In the genomic region with DNA sequence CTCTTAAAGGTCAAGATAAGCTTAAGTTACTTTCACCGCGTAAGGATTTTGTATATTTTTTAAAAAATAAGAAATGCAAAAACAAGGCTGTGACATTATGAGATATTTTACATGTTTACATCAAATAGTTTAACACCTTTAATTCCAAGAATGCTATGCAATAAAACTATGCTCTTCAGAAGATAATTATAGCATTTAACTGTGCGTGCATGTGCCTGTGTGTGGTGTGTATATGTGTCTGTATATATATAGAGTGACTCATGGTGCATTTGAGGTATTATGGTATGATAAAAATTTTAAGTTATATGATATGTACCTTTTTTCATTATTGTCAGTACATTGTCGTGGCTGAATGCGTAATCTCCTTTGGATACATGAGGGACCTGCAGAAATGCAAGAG, we compare ENCODE assay signal across 25 cellular contexts.
DNase-seq lines count a peak whose midpoint lies in the region; ATAC-seq and TF ChIP-seq lines count a peak whose summit lies in the region.
"Had no signal": no experiment of that assay in that cellular context is flagged by ENCODE, and none has a peak within 500 bp of the region (broad histone marks: within the 10 kb centered on the region; RNA-seq: fewer than 3 reads in every experiment).

No MANE protein-coding gene starts in this region.

- in situ Hi-C loops in IMR-90 (cut with MboI; ENCODE audit: low sequenced_read_pairs): loop anchor here (25.0 kb wide), 1 partner anchor 467 kb away; no protein-coding TSS in a partner anchor

- H2BK15ac ChIP-seq in IMR-90 (ENCODE audit: low read depth, low read length): no peak overlapping the region

- dilution Hi-C loops in IMR-90 (cut with HindIII; ENCODE audit: low sequenced_read_pairs, unreplicated experiment): loop anchor here (25.0 kb wide), 1 partner anchor 167 kb away; no protein-coding TSS in a partner anchor

- no peak for TF ChIP-seq POLR2A in IMR-90 (IDR thresholded peaks at IDR 0.05; ENCODE audit: low read depth, low read length)

- no peak overlapping the region for H2AK5ac ChIP-seq in IMR-90 (ENCODE audit: low read depth, low read length)

- H2BK20ac ChIP-seq in IMR-90 (ENCODE audit: low read depth, low read length): no peak overlapping the region

- no peak overlapping the region for H2AFZ ChIP-seq in IMR-90 (replicated peaks; ENCODE audit: low read length, poor library complexity)

- no peak overlapping the region for H2AK9ac ChIP-seq in IMR-90 (replicated peaks; ENCODE audit: low read depth, low read length, poor library complexity)

- peak; percentile 8 for DNase-seq in ELR (ENCODE audit: low read depth)
- DNase-seq in IMR-90: peak; percentile 25
- peak; percentile 8 to 19 for DNase-seq in foreskin keratinocyte
- no peak for DNase-seq in psoas muscle
- DNase-seq in cortex of kidney (lab: John Stamatoyannopoulos, UW): no peak
- DNase-seq in stimulated activated CD4-positive, alpha-beta T cell treated with anti-CD3 and anti-CD28 coated beads, Interleukin-4, amount 100 ng/mL, for 4 hours: no peak
- DNase-seq in activated CD4-positive, alpha-beta T cell treated with anti-CD3 and anti-CD28 coated beads for 48 hours: no peak
- DNase-seq: ACHN; CD4-positive, alpha-beta T cell; COR-L47; DMS79; H7; HFFc6; KG1; NCI-H1092; NCI-H1436; NCI-H187 treated with DMSO at 0.1 percent for 48 hours; NCI-H2107; NCI-H446 treated with DMSO at 0.1 percent for 48 hours; NCI-H526 treated with DMSO at 0.1 percent for 48 hours; RPMI8226; SHP77 treated with DMSO at 0.1 percent for 48 hours had no signal

- no peaks in the 10 kb centered on the region for H3K79me1 ChIP-seq in IMR-90 (ENCODE audit: low read depth in 1 of 2, low read length in 2 of 2)

- H3K56ac ChIP-seq in IMR-90 (ENCODE audit: extremely low read depth, insufficient read depth, low read length): no peak overlapping the region

- H3K27ac ChIP-seq in IMR-90 (ENCODE audit: insufficient read depth, low read length) (no peak overlapping the region), foreskin keratinocyte (no peak overlapping the region), psoas muscle (peak overlapping the region; percentile 95)
- H3K27ac ChIP-seq: BLaER1, HL-60 had no signal

- H4K5ac ChIP-seq in IMR-90 (ENCODE audit: low read depth, low read length): no peak overlapping the region

- H2BK120ac ChIP-seq in IMR-90 (ENCODE audit: low read depth, low read length): no peak overlapping the region

- H3K14ac ChIP-seq in IMR-90 (replicated peaks; ENCODE audit: low read depth, low read length): no peak overlapping the region

- no peak for TF ChIP-seq CTCF in IMR-90 (conservative IDR thresholded peaks at IDR 0.05; ENCODE audit: low read depth, low read length)
- no peak for TF ChIP-seq CTCF in foreskin keratinocyte (conservative IDR thresholded peaks at IDR 0.05)
- TF ChIP-seq CTCF in psoas muscle (IDR thresholded peaks at IDR 0.05): no peak

- CTCF ChIA-PET in IMR-90 (lab: Yijun Ruan, JAX): interaction anchor here (2.3 kb wide), 1 partner anchor 13 kb away, joined by 8 read pairs; no protein-coding TSS in a partner anchor

- no peak overlapping the region for H3K23ac ChIP-seq in IMR-90 (ENCODE audit: low read depth, low read length)

- H3K4me1 ChIP-seq in IMR-90 (ENCODE audit: control insufficient read depth, insufficient read depth, low read length) (no peaks in the 10 kb centered on the region), foreskin keratinocyte (no peaks in the 10 kb centered on the region), psoas muscle (peaks cover 49% of the 10 kb centered on the region)
- H3K4me1 ChIP-seq: BLaER1 had no signal

- H4K91ac ChIP-seq in IMR-90 (ENCODE audit: insufficient read depth, low read depth, low read length): no peak overlapping the region

- peak; percentile 33; the same call in 1 of the 2 replicates for ATAC-seq in IMR-90 (ENCODE audit: low read depth)
- peak; percentile 62 for ATAC-seq in foreskin keratinocyte
- no peak for ATAC-seq in psoas muscle
- ATAC-seq: GM12878 had no signal

- H3K4me2 ChIP-seq in IMR-90 (ENCODE audit: low read depth, low read length): no peak overlapping the region
- H3K4me2 ChIP-seq: BLaER1 had no signal

- H3K9me3 ChIP-seq in IMR-90 (ENCODE audit: control insufficient read depth, insufficient read depth, low read length) (no peaks in the 10 kb centered on the region), psoas muscle (no peaks in the 10 kb centered on the region)
- H3K9me3 ChIP-seq: BLaER1 had no signal

- BruUV-seq in IMR-90 (replicated peaks; lab: Mats Ljungman, UMichigan): no TSS peak

- no peak overlapping the region for H2BK5ac ChIP-seq in IMR-90 (ENCODE audit: low read depth, low read length, poor library complexity, severe bottlenecking)

- H4K8ac ChIP-seq in IMR-90 (ENCODE audit: low read depth in 2 of 2, low read length in 2 of 2): no peak overlapping the region

- H3K9me1 ChIP-seq in IMR-90 (ENCODE audit: insufficient read depth, low read length): no peaks in the 10 kb centered on the region

- POLR2A ChIA-PET in IMR-90 (lab: Charles Lee; ENCODE audit: unreplicated experiment): no interaction called here

- H3K4ac ChIP-seq in IMR-90 (ENCODE audit: low read depth, low read length): no peak overlapping the region

- H4K20me1 ChIP-seq in IMR-90 (ENCODE audit: insufficient read depth, low read length): no peaks in the 10 kb centered on the region
- H4K20me1 ChIP-seq: BLaER1 had no signal

- no CpG with 5 or more reads among the region's 5 CpGs for WGBS in IMR-90 (ENCODE audit: extremely low coverage in 2 of 2, insufficient read length in 1 of 2), 2 experiments
- WGBS in psoas muscle, 3 donors: 36 to 68% (median 38%) methylated on average over 5 of the region's 5 CpGs

- H3K27me3 ChIP-seq in IMR-90 (ENCODE audit: control insufficient read depth, insufficient read depth, low read length): no peaks in the 10 kb centered on the region; the same call in 1 of the 2 replicates
- no peaks in the 10 kb centered on the region for H3K27me3 ChIP-seq in foreskin keratinocyte
- H3K27me3 ChIP-seq in psoas muscle (ENCODE audit: insufficient read depth in 3 of 3, low read length in 2 of 3): no peaks in the 10 kb centered on the region
- H3K27me3 ChIP-seq: BLaER1 had no signal

- no peak overlapping the region for H3K18ac ChIP-seq in IMR-90 (ENCODE audit: low read depth, low read length)

- intact Hi-C loops in IMR-90 (cut with micrococcal nuclease): no loop called here
- intact Hi-C loops in psoas muscle (cut with DNase I): loop anchor here in 1 of 2 donors (5.0 kb wide), 2 partner anchors 37 to 147 kb away; no protein-coding TSS in a partner anchor

- H3K9ac ChIP-seq in IMR-90 (ENCODE audit: low read depth, low read length): no peak overlapping the region
- H3K9ac ChIP-seq: BLaER1 had no signal

- H3K36me3 ChIP-seq in IMR-90 (ENCODE audit: control insufficient read depth, insufficient read depth, low read length) (no peaks in the 10 kb centered on the region), psoas muscle (ENCODE audit: insufficient read depth in 1 of 2, low read depth in 1 of 2) (no peaks in the 10 kb centered on the region)
- H3K36me3 ChIP-seq: BLaER1 had no signal

- no peak for TF ChIP-seq RAD21 in IMR-90 (IDR thresholded peaks at IDR 0.05; ENCODE audit: low read length)

- H3K4me3 ChIP-seq in IMR-90 (ENCODE audit: insufficient read depth, low read depth, low read length) (no peak overlapping the region), psoas muscle (peak overlapping the region; percentile 74)
- H3K4me3 ChIP-seq: BLaER1, GM12878 had no signal

TF ChIP-seq in IMR-90, 13 proteins besides CTCF, POLR2A, EP300 and RAD21:
- TF ChIP-seq BHLHE40 (IDR thresholded peaks at IDR 0.05; ENCODE audit: low read depth, low read length) (peak; percentile 44; the same call in 1 of the 2 replicates), NFE2L2 (IDR thresholded peaks at IDR 0.05; ENCODE audit: low read depth, low read length) (no peak), SMC3 (IDR thresholded peaks at IDR 0.05; ENCODE audit: low read depth, low read length) (no peak)

Comparison
In these comparisons a context has a peak if more than half of its experiments do, and no peak if none do; other contexts are left out.
1. DNase-seq: peak in ELR (single experiment), IMR-90 (single experiment) and foreskin keratinocyte (2 of 2); none in psoas muscle (0 of 2), cortex of kidney (single experiment), stimulated activated CD4-positive, alpha-beta T cell treated with anti-CD3 and anti-CD28 coated beads, Interleukin-4, amount 100 ng/mL, for 4 hours (0 of 2) and activated CD4-positive, alpha-beta T cell treated with anti-CD3 and anti-CD28 coated beads for 48 hours (single experiment).
2. ATAC-seq: peak in IMR-90 (single experiment) and foreskin keratinocyte (single experiment); none in psoas muscle (0 of 4).